In the genomic region with DNA sequence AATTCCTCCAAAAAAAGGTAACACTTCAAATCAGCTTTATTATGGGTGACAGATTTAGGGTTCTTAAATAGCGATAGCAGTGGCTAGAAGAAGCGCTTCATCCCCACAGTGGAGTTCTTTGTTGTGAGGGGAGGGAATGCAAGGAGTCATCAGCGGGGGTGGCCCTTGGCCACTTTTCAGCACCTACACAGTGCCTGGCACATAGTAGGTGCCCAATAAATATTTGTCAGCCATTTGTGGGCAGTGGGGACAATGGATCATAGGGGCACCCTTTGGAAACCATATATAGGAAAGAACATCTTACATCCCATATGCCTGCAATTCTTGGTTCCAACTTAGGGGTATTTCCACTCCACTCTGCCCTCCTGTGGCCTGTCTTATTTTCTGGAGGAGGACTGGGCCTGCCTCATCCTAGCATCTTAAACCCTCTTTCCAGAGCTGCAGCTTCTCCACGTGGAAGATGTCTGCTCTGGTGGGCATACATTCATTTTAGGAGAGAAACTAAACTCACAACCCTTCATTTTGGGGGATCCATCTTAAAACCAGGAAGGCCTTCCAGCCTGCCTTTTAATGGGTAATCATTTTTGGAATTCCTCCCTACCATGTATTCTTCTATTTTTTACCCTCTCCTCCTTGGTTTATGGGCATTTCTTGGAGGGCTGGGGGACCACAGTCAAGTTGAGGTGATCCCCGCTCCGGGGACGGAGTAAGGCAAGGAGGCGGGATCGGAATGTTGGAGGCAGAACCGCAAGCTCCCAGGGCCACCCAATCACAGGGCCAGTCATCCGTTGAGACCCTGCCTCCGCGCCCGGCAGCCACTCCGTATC, we compare ENCODE assay signal across 8 cellular contexts. TPM values are rescaled to one million over a fixed set of nuclear protein-coding genes. Genes with fewer than 3 reads are reported as not detected.
DNase-seq lines count a peak whose midpoint lies in the region; ATAC-seq lines count a peak whose summit lies in the region.

No MANE protein-coding gene starts in this region.

- POLR2A ChIA-PET in CD4-positive, alpha-beta memory T cell (lab: Charles Lee; ENCODE audit: partially characterized antibody), result interaction anchor here (0.7 to 12.7 kb wide), 30 partner anchors 9 to 1077 kb away, joined by 3 to 408 read pairs (median 5); a partner anchor contains a TSS

- H3K4me3 ChIP-seq in CD4-positive, alpha-beta memory T cell (ENCODE audit: low read length in 2 of 2), result peak overlapping the region; percentile 21 to 97
- H3K4me3 ChIP-seq in adipocyte (ENCODE audit: low read length), result peak overlapping the region; percentile 80
- peak overlapping the region; percentile 68 for H3K4me3 ChIP-seq in iPS-18a (ENCODE audit: low read length)

- H3K4me1 Mint-ChIP-seq in CD4-positive, alpha-beta memory T cell, result peaks cover 23 to 63% (median 27%) of the 10 kb centered on the region in 4 donors

- peak; percentile 61 for ATAC-seq in GM18873 (IDR thresholded peaks at IDR 0.05; ENCODE audit: low FRiP score, unreplicated experiment)
- ATAC-seq in HG03439 (IDR thresholded peaks at IDR 0.05; ENCODE audit: unreplicated experiment), result no peak

- H3K9ac ChIP-seq in adipocyte (ENCODE audit: low read length) (peak overlapping the region; percentile 92), iPS-18a (ENCODE audit: low read length) (peak overlapping the region; percentile 73)

- intact Hi-C loops in CD4-positive, alpha-beta memory T cell (cut with micrococcal nuclease), result loop anchor here (1.0 to 10.0 kb wide), 7 partner anchors 17 to 1220 kb away; a partner anchor contains a TSS

- no peaks in the 10 kb centered on the region for H3K27me3 Mint-ChIP-seq in CD4-positive, alpha-beta memory T cell

- peak in 2 of 5 donors; percentile 52 to 67 for DNase-seq in CD4-positive, alpha-beta memory T cell
- DNase-seq in NCI-H345 treated with DMSO at 0.1 percent for 48 hours (lab: John Stamatoyannopoulos, UW; ENCODE audit: unreplicated experiment), result peak; percentile 35
- DNase-seq in adipocyte (ENCODE audit: low read depth), result peak; percentile 81
- peak; percentile 47 for DNase-seq in stimulated activated CD8-positive, alpha-beta memory T cell treated with anti-CD3 and anti-CD28 coated beads, Interleukin-4, amount 100 ng/mL, for 48 hours
- DNase-seq in NCI-H128 (lab: John Stamatoyannopoulos, UW; ENCODE audit: unreplicated experiment), result no peak

- peak overlapping the region; percentile 98 for H3K27ac ChIP-seq in CD4-positive, alpha-beta memory T cell (ENCODE audit: low read depth, low read length)
- H3K27ac ChIP-seq in iPS-18a (ENCODE audit: low read length), result peak overlapping the region; percentile 92

- no peaks in the 10 kb centered on the region for H3K36me3 ChIP-seq in CD4-positive, alpha-beta memory T cell (ENCODE audit: insufficient read depth, low read length)
- no peaks in the 10 kb centered on the region for H3K36me3 ChIP-seq in adipocyte (ENCODE audit: control insufficient read depth, insufficient read depth, low read length, severe bottlenecking)
- H3K36me3 ChIP-seq in iPS-18a (ENCODE audit: control insufficient read depth, low read depth, low read length), result no peaks in the 10 kb centered on the region

- H3K27me3 ChIP-seq in CD4-positive, alpha-beta memory T cell (ENCODE audit: insufficient read depth, low read length), result no peaks in the 10 kb centered on the region
- H3K27me3 ChIP-seq in adipocyte (replicated peaks; ENCODE audit: control insufficient read depth, insufficient read depth, low read length) (no peaks in the 10 kb centered on the region), iPS-18a (ENCODE audit: control insufficient read depth, insufficient read depth, low read length) (no peaks in the 10 kb centered on the region)

- H3K4me1 ChIP-seq in CD4-positive, alpha-beta memory T cell (ENCODE audit: insufficient read depth, low read length), result peaks cover 33% of the 10 kb centered on the region
- H3K4me1 ChIP-seq in adipocyte (ENCODE audit: control insufficient read depth, insufficient read depth, low read length) (peaks cover 23% of the 10 kb centered on the region), iPS-18a (ENCODE audit: control insufficient read depth, low read depth, low read length) (peaks cover 32% of the 10 kb centered on the region)

- CTCF ChIA-PET in CD4-positive, alpha-beta memory T cell (lab: Charles Lee; ENCODE audit: partially characterized antibody), result interaction anchor here (0.7 to 2.5 kb wide), 15 partner anchors 13 to 777 kb away, joined by 3 to 15 read pairs (median 4); a partner anchor contains a TSS

- no peaks in the 10 kb centered on the region for H3K9me3 ChIP-seq in CD4-positive, alpha-beta memory T cell (ENCODE audit: control insufficient read depth in 1 of 2, low read length in 2 of 2)
- H3K9me3 ChIP-seq in adipocyte (ENCODE audit: control insufficient read depth, low read length) (no peaks in the 10 kb centered on the region), iPS-18a (ENCODE audit: control insufficient read depth, low read depth, low read length) (no peaks in the 10 kb centered on the region)

- peaks cover 20 to 28% of the 10 kb centered on the region in 2 donors for H3K36me3 Mint-ChIP-seq in CD4-positive, alpha-beta memory T cell

- H3K9me3 Mint-ChIP-seq in CD4-positive, alpha-beta memory T cell, result no peaks in the 10 kb centered on the region

- peak overlapping the region; percentile 93 to 100 (median 98) for H3K4me3 Mint-ChIP-seq in CD4-positive, alpha-beta memory T cell

- peak overlapping the region; percentile 95 to 100 (median 99) for H3K27ac Mint-ChIP-seq in CD4-positive, alpha-beta memory T cell

RNA-seq across cellular contexts. Expression of a gene that starts 2.6 kb away (rescaled TPM):
- total RNA-seq in CD4-positive, alpha-beta memory T cell, result 100 to 1,000 TPM; 309 to 313 TPM
- polyA plus RNA-seq in CD4-positive, alpha-beta memory T cell, result 100 to 1,000 TPM; 110 to 165 TPM

RNA-seq across cellular contexts. Expression of a gene that starts 5.0 kb away (rescaled TPM):
- total RNA-seq in CD4-positive, alpha-beta memory T cell, result 100 to 1,000 TPM; 188 to 192 TPM
- 1 to 10 TPM in 1 of 2 donors, under 1 TPM in 1; 0.57 to 1.8 TPM for polyA plus RNA-seq in CD4-positive, alpha-beta memory T cell

RNA-seq across cellular contexts. Expression of a gene that starts 11.0 kb away (rescaled TPM):
- total RNA-seq in CD4-positive, alpha-beta memory T cell, result 10 to 100 TPM; 74.8 to 77.3 TPM
- polyA plus RNA-seq in CD4-positive, alpha-beta memory T cell, result under 1 TPM in 1 of 2 donors, not detected in 1; 0.62 TPM

RNA-seq across cellular contexts. Expression of a gene that starts 16.8 kb away (rescaled TPM):
- 10 to 100 TPM; 44.2 to 47.7 TPM for total RNA-seq in CD4-positive, alpha-beta memory T cell
- 100 to 1,000 TPM; 102 to 129 TPM for polyA plus RNA-seq in CD4-positive, alpha-beta memory T cell

RNA-seq across cellular contexts. Expression of a gene that starts 19.2 kb away (rescaled TPM):
- 10 to 100 TPM; 32.2 to 32.8 TPM for total RNA-seq in CD4-positive, alpha-beta memory T cell
- 10 to 100 TPM; 15.3 to 16.4 TPM for polyA plus RNA-seq in CD4-positive, alpha-beta memory T cell
